Comparison of ENCODE assay signal across 4 cellular contexts in genomic region chr10:86940076-86940475, GRCh38. TPM values are rescaled to one million over a fixed set of nuclear protein-coding genes. Genes with fewer than 3 reads are reported as not detected.
"Had no signal": no experiment of that assay in that cellular context is flagged by ENCODE, and none has a peak within 500 bp of the region (broad histone marks: within the 10 kb centered on the region; RNA-seq: fewer than 3 reads in every experiment).

No MANE protein-coding gene starts in this region.

RNA-seq across cellular contexts. Expression of gene MMRN2, which starts 17.3 kb away (rescaled TPM):
- total RNA-seq: activated CD4-positive, alpha-beta memory T cell treated with anti-CD3 and anti-CD28 coated beads, Interleukin-2, amount 10 ng/mL, durations not matched to agents 7 days and 5 days; activated CD8-positive, alpha-beta memory T cell treated with anti-CD3 and anti-CD28 coated beads for 36 hours; activated naive CD8-positive, alpha-beta T cell treated with anti-CD3 and anti-CD28 coated beads for 36 hours; activated T-helper 2 cell treated with anti-CD3 and anti-CD28 coated beads, Interferon-gamma antibody, Interleukin-2, Interleukin-4, amounts not matched to agents 10 μg/mL and 5 μg/mL and 100 μg/mL, durations not matched to agents 14 hours and 24 hours and 36 hours had no signal

RNA-seq across cellular contexts. Expression of gene SNCG, which starts 18.3 kb away (rescaled TPM):
- total RNA-seq: activated CD4-positive, alpha-beta memory T cell treated with anti-CD3 and anti-CD28 coated beads, Interleukin-2, amount 10 ng/mL, durations not matched to agents 7 days and 5 days; activated CD8-positive, alpha-beta memory T cell treated with anti-CD3 and anti-CD28 coated beads for 36 hours; activated naive CD8-positive, alpha-beta T cell treated with anti-CD3 and anti-CD28 coated beads for 36 hours; activated T-helper 2 cell treated with anti-CD3 and anti-CD28 coated beads, Interferon-gamma antibody, Interleukin-2, Interleukin-4, amounts not matched to agents 10 μg/mL and 5 μg/mL and 100 μg/mL, durations not matched to agents 14 hours and 24 hours and 36 hours had no signal

RNA-seq across cellular contexts. Expression of gene ADIRF, which starts 28.2 kb away (rescaled TPM):
- total RNA-seq: activated CD4-positive, alpha-beta memory T cell treated with anti-CD3 and anti-CD28 coated beads, Interleukin-2, amount 10 ng/mL, durations not matched to agents 7 days and 5 days; activated CD8-positive, alpha-beta memory T cell treated with anti-CD3 and anti-CD28 coated beads for 36 hours; activated naive CD8-positive, alpha-beta T cell treated with anti-CD3 and anti-CD28 coated beads for 36 hours; activated T-helper 2 cell treated with anti-CD3 and anti-CD28 coated beads, Interferon-gamma antibody, Interleukin-2, Interleukin-4, amounts not matched to agents 10 μg/mL and 5 μg/mL and 100 μg/mL, durations not matched to agents 14 hours and 24 hours and 36 hours had no signal
